1 cellular context compared by ENCODE assay signal in genomic region chr6:52263709-52264320, GRCh38.
TF ChIP-seq lines count a peak whose summit lies in the region.

No MANE protein-coding gene starts in this region.

TF ChIP-seq in WTC11, 78 proteins besides CTCF, POLR2A, EP300 and RAD21 (continued from another document):
- TF ChIP-seq, protein P1, sequence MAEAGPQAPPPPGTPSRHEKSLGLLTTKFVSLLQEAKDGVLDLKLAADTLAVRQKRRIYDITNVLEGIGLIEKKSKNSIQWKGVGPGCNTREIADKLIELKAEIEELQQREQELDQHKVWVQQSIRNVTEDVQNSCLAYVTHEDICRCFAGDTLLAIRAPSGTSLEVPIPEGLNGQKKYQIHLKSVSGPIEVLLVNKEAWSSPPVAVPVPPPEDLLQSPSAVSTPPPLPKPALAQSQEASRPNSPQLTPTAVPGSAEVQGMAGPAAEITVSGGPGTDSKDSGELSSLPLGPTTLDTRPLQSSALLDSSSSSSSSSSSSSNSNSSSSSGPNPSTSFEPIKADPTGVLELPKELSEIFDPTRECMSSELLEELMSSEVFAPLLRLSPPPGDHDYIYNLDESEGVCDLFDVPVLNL (CRISPR knock-in tag; IDR thresholded peaks at IDR 0.05; ENCODE audit: borderline replicate concordance, low read depth): no peak
- TF ChIP-seq ZNF121 (CRISPR knock-in tag; IDR thresholded peaks at IDR 0.05): no peak
- TF ChIP-seq SP1 (CRISPR knock-in tag; conservative IDR thresholded peaks at IDR 0.05): no peak
- no peak for TF ChIP-seq HMGXB4 (CRISPR knock-in tag; IDR thresholded peaks at IDR 0.05)
